8 cellular contexts compared by ENCODE assay signal in the genomic region with DNA sequence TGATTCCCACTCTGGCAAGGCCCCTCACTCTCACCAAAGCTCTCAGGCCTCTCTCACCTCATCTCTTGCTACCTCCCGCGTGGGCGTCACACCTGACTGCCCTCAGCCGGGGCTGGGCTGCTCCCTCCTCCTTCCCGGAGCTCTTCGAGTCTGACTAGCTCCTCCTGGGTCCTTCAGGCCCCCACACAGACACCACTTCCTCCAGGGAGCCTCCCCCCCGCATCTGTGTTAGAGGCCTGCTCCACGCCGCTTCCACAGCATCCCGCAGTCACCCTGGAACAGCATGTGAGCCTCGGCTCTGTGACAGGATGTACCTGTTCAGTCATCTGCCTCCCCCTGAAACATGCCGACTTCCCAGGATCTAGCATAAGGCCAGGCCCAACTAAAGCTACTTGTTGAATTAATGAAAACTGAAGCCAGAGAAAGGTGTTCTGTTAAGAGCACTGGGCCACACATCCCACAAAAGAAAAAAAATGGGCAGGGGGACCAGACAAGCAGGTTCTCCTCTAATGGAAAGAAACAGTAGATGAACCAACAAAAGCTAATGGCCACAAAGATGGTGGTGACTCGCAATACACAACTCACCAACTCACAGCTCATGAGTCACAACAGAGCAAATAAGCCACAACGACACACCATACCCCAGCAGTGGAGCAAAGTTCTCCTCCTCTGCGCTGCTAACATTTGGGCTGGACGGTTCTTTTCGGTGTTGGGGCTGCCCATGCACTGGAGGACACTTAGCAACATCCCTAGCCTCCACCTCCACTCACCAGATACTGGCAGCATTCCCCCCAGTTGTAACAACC. TPM values are rescaled to one million over a fixed set of nuclear protein-coding genes. Genes with fewer than 3 reads are reported as not detected.
DNase-seq lines count a peak whose midpoint lies in the region; FAIRE-seq and TF ChIP-seq lines count a peak whose summit lies in the region.

No MANE protein-coding gene starts in this region.

- no peak for TF ChIP-seq CTCF in epithelial cell of proximal tubule (conservative IDR thresholded peaks at IDR 0.05; ENCODE audit: low read depth, low read length)

- H2AFZ ChIP-seq in ACC112 (ENCODE audit: low read length, unreplicated experiment) = no peak overlapping the region

- H3K79me2 ChIP-seq in ACC112 (ENCODE audit: control insufficient read depth, insufficient read depth, low read length, unreplicated experiment) = peaks cover 76% of the 10 kb centered on the region

- no peak overlapping the region for H3K27ac ChIP-seq in ACC112 (ENCODE audit: low read depth, low read length)

- no peak for FAIRE-seq in urothelium cell line (lab: Jason Lieb, UNC)

- H3K4me3 ChIP-seq in ACC112 (ENCODE audit: low read depth, low read length) (peak overlapping the region; percentile 87; the same call in 1 of the 2 replicates), HAP-1 (peak overlapping the region; percentile 97), epithelial cell of proximal tubule (ENCODE audit: low read depth, low read length) (peak overlapping the region; percentile 87)

- H3K27me3 ChIP-seq in ACC112 (ENCODE audit: insufficient read depth, low read length) (no peaks in the 10 kb centered on the region), HAP-1 (ENCODE audit: low read depth) (no peaks in the 10 kb centered on the region)

- H3K4me1 ChIP-seq in ACC112 (ENCODE audit: control insufficient read depth, insufficient read depth, low read length, unreplicated experiment) (peaks cover 14% of the 10 kb centered on the region), HAP-1 (peaks cover 23% of the 10 kb centered on the region)

- H3K9me3 ChIP-seq in HAP-1 = no peaks in the 10 kb centered on the region

- H3K36me3 ChIP-seq in ACC112 (ENCODE audit: insufficient read depth, low read length) (no peaks in the 10 kb centered on the region), HAP-1 (replicated peaks) (peaks cover 5% of the 10 kb centered on the region)

- in situ Hi-C loops in HAP-1 (cut with MboI; ENCODE audit: low sequenced_read_pairs) = no loop called here

- DNase-seq in HAP-1 (ENCODE audit: low spot score in 2 of 2) = no peak
- peak; percentile 24 for DNase-seq in activated CD4-positive, alpha-beta T cell treated with anti-CD3 and anti-CD28 coated beads for 1 hour
- DNase-seq in epithelial cell of proximal tubule (ENCODE audit: low read depth) = no peak
- DNase-seq in stimulated activated CD4-positive, alpha-beta T cell treated with anti-CD3 and anti-CD28 coated beads, Interleukin-12 subunit alpha, Interleukin-12 subunit beta, amount 100 ng/mL, for 4 hours = peak; percentile 52
- DNase-seq in urothelium cell line (ENCODE audit: low spot score) = no peak
- DNase-seq in NCI-H524 (lab: John Stamatoyannopoulos, UW) = no peak
- DNase-seq in ureter (ENCODE audit: low spot score) = no peak

RNA-seq across cellular contexts. Expression of a gene that starts 3.0 kb away (rescaled TPM):
- total RNA-seq in epithelial cell of proximal tubule = 43.8 and 62.5 TPM in 2 replicates
- total RNA-seq in ureter = 65.1 TPM

RNA-seq across cellular contexts. Expression of a gene that starts 24.1 kb away (rescaled TPM):
- 67.3 and 73.9 TPM in 2 replicates for total RNA-seq in epithelial cell of proximal tubule
- 31.2 TPM for total RNA-seq in ureter

RNA-seq across cellular contexts. Expression of a gene that starts 27.3 kb away (rescaled TPM):
- total RNA-seq in epithelial cell of proximal tubule (2.1 and 2.6 TPM in 2 replicates), ureter (6.4 TPM)

RNA-seq across cellular contexts. Expression of a gene that starts 28.0 kb away (rescaled TPM):
- total RNA-seq in epithelial cell of proximal tubule (2.0 and 16.1 TPM in 2 replicates), ureter (10.6 TPM)

RNA-seq across cellular contexts. Expression of a gene that starts 46.5 kb away (rescaled TPM):
- total RNA-seq in epithelial cell of proximal tubule (1.1 and 2.8 TPM in 2 replicates), ureter (1.3 TPM)

Comparison
In these comparisons a context has a peak if more than half of its experiments do, and no peak if none do; other contexts are left out.
1. DNase-seq: peak in activated CD4-positive, alpha-beta T cell treated with anti-CD3 and anti-CD28 coated beads for 1 hour (single experiment) and stimulated activated CD4-positive, alpha-beta T cell treated with anti-CD3 and anti-CD28 coated beads, Interleukin-12 subunit alpha, Interleukin-12 subunit beta, amount 100 ng/mL, for 4 hours (single experiment); none in HAP-1 (0 of 2), epithelial cell of proximal tubule (single experiment), urothelium cell line (single experiment), NCI-H524 (0 of 2) and ureter (single experiment).
2. Peak in every context shown above with its lines, with median percentiles within 50 percentile points of each other: H3K4me3 ChIP-seq.